8 cellular contexts compared by ENCODE assay signal in genomic region chr20:26208296-26209091, GRCh38.
DNase-seq lines count a peak whose midpoint lies in the region; ATAC-seq and TF ChIP-seq lines count a peak whose summit lies in the region.

No MANE protein-coding gene starts in this region.

- H3K36me3 ChIP-seq in GM06990 (ENCODE audit: control insufficient read depth, insufficient read depth, low read length) (no peaks in the 10 kb centered on the region), endodermal cell (ENCODE audit: control insufficient read depth, insufficient read depth, low read length) (no peaks in the 10 kb centered on the region), psoas muscle (ENCODE audit: insufficient read depth in 1 of 2, low read depth in 1 of 2) (no peaks in the 10 kb centered on the region)

- H3K4me1 ChIP-seq in endodermal cell (ENCODE audit: control insufficient read depth, insufficient read depth, low read length) (no peaks in the 10 kb centered on the region), psoas muscle (no peaks in the 10 kb centered on the region)

- no peak overlapping the region for H3K9ac ChIP-seq in endodermal cell (ENCODE audit: extremely low read depth, low read length, poor library complexity, severe bottlenecking)

- peak overlapping the region; percentile 42 for H3K4me3 Mint-ChIP-seq in endodermal cell

- intact Hi-C loops in psoas muscle (cut with DNase I) = no loop called here

- no peak overlapping the region for H3K27ac Mint-ChIP-seq in endodermal cell

- H3K27ac ChIP-seq in endodermal cell (ENCODE audit: low read depth, low read length) (no peak overlapping the region), psoas muscle (no peak overlapping the region)

- H3K27me3 Mint-ChIP-seq in endodermal cell (ENCODE audit: insufficient read depth) = peaks cover 63% of the 10 kb centered on the region

- TF ChIP-seq POLR2A in erythroblast (IDR thresholded peaks at IDR 0.05; ENCODE audit: low read length) = no peak

- no peaks in the 10 kb centered on the region for H3K36me3 Mint-ChIP-seq in endodermal cell (ENCODE audit: low read depth)

- no peak for TF ChIP-seq CTCF in GM06990 (IDR thresholded peaks at IDR 0.05; ENCODE audit: insufficient read depth, low read length, poor library complexity, severe bottlenecking)
- TF ChIP-seq CTCF in endodermal cell (conservative IDR thresholded peaks at IDR 0.05) = peak; percentile 13
- TF ChIP-seq CTCF in psoas muscle (IDR thresholded peaks at IDR 0.05) = no peak

- peaks cover 7% of the 10 kb centered on the region for H3K9me3 Mint-ChIP-seq in endodermal cell

- H3K27me3 ChIP-seq in GM06990 (replicated peaks; ENCODE audit: control insufficient read depth, insufficient read depth, low read length) (no peaks in the 10 kb centered on the region), endodermal cell (ENCODE audit: control insufficient read depth, insufficient read depth, low read length, poor library complexity, severe bottlenecking) (peaks cover 70% of the 10 kb centered on the region), psoas muscle (ENCODE audit: insufficient read depth in 3 of 3, low read length in 2 of 3) (peaks cover 0 to 39% (median 15%) of the 10 kb centered on the region in 3 donors)

- ATAC-seq in psoas muscle (no peak), GM18502 (IDR thresholded peaks at IDR 0.05; ENCODE audit: poor library complexity, unreplicated experiment) (no peak)

- peak; percentile 9 for DNase-seq in GM06990 (ENCODE audit: extremely low read depth, insufficient read length)
- peak; percentile 35 to 66 for DNase-seq in activated CD4-positive, alpha-beta T cell treated with anti-CD3 and anti-CD28 coated beads for 4 hours
- peak; percentile 84 for DNase-seq in endodermal cell
- peak; percentile 12 to 46 for DNase-seq in psoas muscle
- no peak for DNase-seq in DMS114 treated with DMSO at 0.1 percent for 48 hours (lab: John Stamatoyannopoulos, UW; ENCODE audit: unreplicated experiment)
- no peak for DNase-seq in erythroblast (lab: John Stamatoyannopoulos, UW)
- no peak for DNase-seq in KG1 (lab: John Stamatoyannopoulos, UW)

- H3K4me1 Mint-ChIP-seq in endodermal cell = no peaks in the 10 kb centered on the region

- H3K9me3 ChIP-seq in endodermal cell (ENCODE audit: control insufficient read depth, low read length) = no peaks in the 10 kb centered on the region
- no peaks in the 10 kb centered on the region for H3K9me3 ChIP-seq in psoas muscle

- WGBS in endodermal cell (ENCODE audit: insufficient coverage in 1 of 2, insufficient read length in 1 of 2), 2 experiments = 1 to 2% methylated on average over 22 to 80 of the region's 91 CpGs
- 4 to 6% (median 5%) methylated on average over 53 to 91 of the region's 91 CpGs for WGBS in psoas muscle, 3 donors

- H3K4me3 ChIP-seq in GM06990 (replicated peaks; ENCODE audit: low read depth, low read length) (no peak overlapping the region), endodermal cell (ENCODE audit: low read length) (peak overlapping the region; percentile 70), psoas muscle (peak overlapping the region; percentile 43)

Comparison
In these comparisons a context has a peak if more than half of its experiments do, and no peak if none do; other contexts are left out.
1. DNase-seq: peak in GM06990 (single experiment), activated CD4-positive, alpha-beta T cell treated with anti-CD3 and anti-CD28 coated beads for 4 hours (2 of 2), endodermal cell (single experiment) and psoas muscle (2 of 2); none in DMS114 treated with DMSO at 0.1 percent for 48 hours (single experiment), erythroblast (0 of 2) and KG1 (single experiment).